ENCODE assay signal across 33 cellular contexts in the genomic region with DNA sequence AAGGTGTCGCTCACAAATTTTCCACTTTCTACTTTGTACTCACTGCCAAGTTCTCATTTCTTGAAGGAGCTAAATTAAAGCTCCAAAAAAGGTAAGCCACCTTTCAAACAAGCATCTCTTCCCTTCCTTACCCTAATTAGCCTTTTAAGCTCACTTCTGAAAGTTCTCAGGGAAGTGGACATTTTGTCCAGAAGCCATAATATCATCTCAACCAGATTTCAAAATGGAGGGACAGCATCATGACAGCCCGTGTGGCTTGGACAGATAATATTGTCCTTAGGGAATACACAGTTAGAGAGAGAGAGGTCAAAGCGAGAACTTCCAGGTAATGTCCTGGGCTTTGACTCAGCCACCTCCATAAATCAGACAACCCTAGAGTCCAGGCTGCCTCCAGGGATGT.
"Had no signal": no experiment of that assay in that cellular context is flagged by ENCODE, and none has a peak within 500 bp of the region (broad histone marks: within the 10 kb centered on the region; RNA-seq: fewer than 3 reads in every experiment).

No MANE protein-coding gene starts in this region.

- H3K4me1 ChIP-seq: adrenal gland, ascending aorta, body of pancreas, breast epithelium had no signal

- ATAC-seq: activated naive CD4-positive, alpha-beta T cell treated with anti-CD3 and anti-CD28 coated beads, Interleukin-2, amount 50 U/mL, for 72 hours; activated naive CD8-positive, alpha-beta T cell treated with anti-CD3 and anti-CD28 coated beads, Interleukin-2, amount 50 U/mL, for 24 hours; activated T-cell treated with anti-CD3 and anti-CD28 coated beads, Interleukin-2, amount 50 U/mL, for 4 hours; activated T-cell treated with anti-CD3 and anti-CD28 coated beads, Interleukin-2, amount 50 U/mL, for 72 hours; activated T-helper 17 cell treated with anti-CD3 and anti-CD28 coated beads, Interleukin-2, amount 50 U/mL, for 72 hours; body of pancreas had no signal

- H3K27ac ChIP-seq: adrenal gland, ascending aorta, body of pancreas, brain microvascular endothelial cell, breast epithelium, cardiac muscle cell had no signal

- H3K4me3 ChIP-seq: adrenal gland, ascending aorta, body of pancreas, breast epithelium, cardiac muscle cell had no signal

- FAIRE-seq: astrocyte, bronchial epithelial cell had no signal

- H3K36me3 ChIP-seq: adrenal gland, ascending aorta, brain microvascular endothelial cell, breast epithelium, cardiac muscle cell had no signal

- DNase-seq: activated effector memory CD4-positive, alpha-beta T cell treated with anti-CD3 and anti-CD28 coated beads, Interleukin-2, amount 50 U/mL, for 16 hours; activated effector memory CD4-positive, alpha-beta T cell treated with Interleukin-2 at 50 U/mL for 16 hours; activated gamma-delta T cell; activated gamma-delta T cell treated with Interleukin-2 at 50 U/mL for 16 hours; activated naive CD4-positive, alpha-beta T cell; activated naive CD4-positive, alpha-beta T cell treated with anti-CD3 and anti-CD28 coated beads for 36 hours; activated naive CD4-positive, alpha-beta T cell treated with anti-CD3 and anti-CD28 coated beads, Interleukin-2, amount 10 ng/mL, durations not matched to agents 7 days and 5 days; activated naive CD4-positive, alpha-beta T cell treated with anti-CD3 and anti-CD28 coated beads, Interleukin-2, amount 50 U/mL, for 16 hours; activated naive CD4-positive, alpha-beta T cell treated with Interleukin-2 at 50 U/mL for 16 hours; activated naive CD8-positive, alpha-beta T cell treated with anti-CD3 and anti-CD28 coated beads for 36 hours; activated naive CD8-positive, alpha-beta T cell treated with anti-CD3 and anti-CD28 coated beads, Interleukin-2, amount 10 ng/mL, durations not matched to agents 7 days and 5 days; activated naive CD8-positive, alpha-beta T cell treated with anti-CD3 and anti-CD28 coated beads, Interleukin-2, amount 50 U/mL, for 24 hours; activated T-cell treated with anti-CD3 and anti-CD28 coated beads, Interleukin-2, amount 50 U/mL, for 24 hours; activated T-cell treated with anti-CD3 and anti-CD28 coated beads, Interleukin-2, amount 50 U/mL, for 4 hours; activated T-cell treated with anti-CD3 and anti-CD28 coated beads, Interleukin-2, amount 50 U/mL, for 48 hours; activated T-cell treated with anti-CD3 and anti-CD28 coated beads, Interleukin-2, amount 50 U/mL, for 72 hours; adrenal gland; amniotic stem cell; amygdala; anterior cingulate cortex; aorta; body of pancreas; brain microvascular endothelial cell; caudate nucleus; central memory CD4-positive, alpha-beta T cell; cerebellar nuclear complex had no signal

- H3K27me3 ChIP-seq: adrenal gland, ascending aorta, body of pancreas, brain microvascular endothelial cell, breast epithelium, cardiac muscle cell had no signal

- H3K9me3 ChIP-seq: adrenal gland, ascending aorta, body of pancreas, breast epithelium had no signal
